14 cellular contexts compared by ENCODE assay signal in genomic region chr17:45703348-45703747, GRCh38.
"Had no signal": no experiment of that assay in that cellular context is flagged by ENCODE, and none has a peak within 500 bp of the region (broad histone marks: within the 10 kb centered on the region; RNA-seq: fewer than 3 reads in every experiment).

No MANE protein-coding gene starts in this region.

- H3K4me1 ChIP-seq: pancreas, sigmoid colon, spleen, thyroid gland, vagina had no signal

- DNase-seq: activated CD4-positive, alpha-beta T cell treated with anti-CD3 and anti-CD28 coated beads for 1 hour; activated CD4-positive, alpha-beta T cell treated with anti-CD3 and anti-CD28 coated beads, Interleukin-2, amount 50 U/mL, for 4 hours; activated naive CD4-positive, alpha-beta T cell treated with anti-CD3 and anti-CD28 coated beads for 36 hours; activated naive CD8-positive, alpha-beta T cell treated with anti-CD3 and anti-CD28 coated beads, Interleukin-2, amount 50 U/mL, for 24 hours; activated T-cell treated with anti-CD3 and anti-CD28 coated beads for 4 hours; hippocampal formation; naive B cell; pancreas; sigmoid colon; spleen; thyroid gland had no signal

- H3K36me3 Mint-ChIP-seq: naive B cell had no signal

- H3K27me3 ChIP-seq: pancreas, sigmoid colon, thyroid gland, vagina had no signal

- H3K27ac Mint-ChIP-seq: activated naive CD4-positive, alpha-beta T cell treated with anti-CD3 and anti-CD28 coated beads for 36 hours; activated naive CD8-positive, alpha-beta T cell treated with anti-CD3 and anti-CD28 coated beads, Interleukin-2, amount 50 U/mL, for 24 hours; activated T-helper 2 cell treated with anti-CD3 and anti-CD28 coated beads, Interferon-gamma antibody, Interleukin-2, Interleukin-4, amounts not matched to agents 10 μg/mL and 5 μg/mL and 100 μg/mL, durations not matched to agents 14 hours and 24 hours and 36 hours; naive B cell had no signal

- H3K4me3 Mint-ChIP-seq: activated naive CD4-positive, alpha-beta T cell treated with anti-CD3 and anti-CD28 coated beads for 36 hours; activated naive CD8-positive, alpha-beta T cell treated with anti-CD3 and anti-CD28 coated beads, Interleukin-2, amount 50 U/mL, for 24 hours; naive B cell had no signal

- H3K4me1 Mint-ChIP-seq: naive B cell had no signal

- H3K36me3 ChIP-seq: pancreas, sigmoid colon, spleen, thyroid gland, vagina had no signal

- H3K9me3 Mint-ChIP-seq: activated naive CD4-positive, alpha-beta T cell treated with anti-CD3 and anti-CD28 coated beads for 36 hours; activated naive CD8-positive, alpha-beta T cell treated with anti-CD3 and anti-CD28 coated beads, Interleukin-2, amount 50 U/mL, for 24 hours; activated T-helper 2 cell treated with anti-CD3 and anti-CD28 coated beads, Interferon-gamma antibody, Interleukin-2, Interleukin-4, amounts not matched to agents 10 μg/mL and 5 μg/mL and 100 μg/mL, durations not matched to agents 14 hours and 24 hours and 36 hours had no signal

- H3K27ac ChIP-seq: pancreas, sigmoid colon, spleen, thyroid gland, vagina had no signal

- H3K4me3 ChIP-seq: pancreas, sigmoid colon, spleen, thyroid gland, vagina had no signal

- ATAC-seq: activated naive CD8-positive, alpha-beta T cell treated with anti-CD3 and anti-CD28 coated beads, Interleukin-2, amount 50 U/mL, for 24 hours; left lobe of liver had no signal

- H3K9me3 ChIP-seq: pancreas, sigmoid colon, spleen, thyroid gland, vagina had no signal
